ENCODE assay signal across 21 cellular contexts in genomic region chr9:12815895-12816294, GRCh38. TPM values are rescaled to one million over a fixed set of nuclear protein-coding genes. Genes with fewer than 3 reads are reported as not detected.
A peak's percentile ranks its signal among the peaks of the same experiment; 100 is the strongest.
DNase-seq lines count a peak whose midpoint lies in the region; ATAC-seq, FAIRE-seq and TF ChIP-seq lines count a peak whose summit lies in the region.
"Had no signal": no experiment of that assay in that cellular context is flagged by ENCODE, and none has a peak within 500 bp of the region (broad histone marks: within the 10 kb centered on the region; RNA-seq: fewer than 3 reads in every experiment).

No MANE protein-coding gene starts in this region.

- intact Hi-C loops in IMR-90 (cut with micrococcal nuclease) (loop anchor here (2.0 kb wide), 1 partner anchor 65 kb away; no protein-coding TSS in a partner anchor), colonic mucosa (cut with DNase I) (loop anchor here (5.0 to 10.0 kb wide), 2 partner anchors 39 to 91 kb away; partner anchors contain the start of gene LURAP1L), HepG2 (cut with micrococcal nuclease; ENCODE audit: unreplicated experiment) (no loop called here)

- H3K36me3 ChIP-seq in IMR-90 (ENCODE audit: control insufficient read depth, insufficient read depth, low read length) (peaks cover 5% of the 10 kb centered on the region), colonic mucosa (no peaks in the 10 kb centered on the region), HepG2 (replicated peaks in 1 of 2; ENCODE audit: control insufficient read depth in 1 of 2, insufficient read depth in 2 of 2, low read length in 2 of 2) (no peaks in the 10 kb centered on the region), subcutaneous abdominal adipose tissue (ENCODE audit: control insufficient read depth in 5 of 5, insufficient read depth in 5 of 5, low read length in 5 of 5) (no peaks in the 10 kb centered on the region), WERI-Rb-1 (no peaks in the 10 kb centered on the region)
- H3K36me3 ChIP-seq: BLaER1 treated with 17β-estradiol and CSF1 and Interleukin-3, amounts not matched to agents 10 nM and 100 nM; thoracic aorta had no signal

- no peaks in the 10 kb centered on the region for H3K27me3 ChIP-seq in IMR-90 (ENCODE audit: control insufficient read depth, insufficient read depth, low read length)
- H3K27me3 ChIP-seq in colonic mucosa, result no peaks in the 10 kb centered on the region
- H3K27me3 ChIP-seq in HepG2 (ENCODE audit: control insufficient read depth in 1 of 2, insufficient read depth in 2 of 2, low read length in 2 of 2), result no peaks in the 10 kb centered on the region
- no peaks in the 10 kb centered on the region for H3K27me3 ChIP-seq in subcutaneous abdominal adipose tissue (ENCODE audit: control insufficient read depth in 5 of 5, insufficient read depth in 4 of 5, low read length in 5 of 5)
- H3K27me3 ChIP-seq in WERI-Rb-1 (ENCODE audit: insufficient read depth, low read depth, severe bottlenecking), result no peaks in the 10 kb centered on the region
- H3K27me3 ChIP-seq: BLaER1 treated with 17β-estradiol and CSF1 and Interleukin-3, amounts not matched to agents 10 nM and 100 nM had no signal

- peak; percentile 2; the same call in 1 of the 2 replicates for ATAC-seq in IMR-90 (ENCODE audit: low read depth)
- ATAC-seq in HepG2, result no peak
- ATAC-seq in WTC11, result no peak
- ATAC-seq: activated CD8-positive, alpha-beta T cell treated with anti-CD3 and anti-CD28 coated beads, Interleukin-2, amount 10 ng/mL, durations not matched to agents 7 days and 5 days; T-cell had no signal

- CTCF ChIA-PET in IMR-90 (lab: Yijun Ruan, JAX) (interaction anchor here (1.0 kb wide), 1 partner anchor 17 kb away, joined by 3 read pairs; no protein-coding TSS in a partner anchor), HepG2 (lab: Yijun Ruan, JAX; ENCODE audit: low intra/inter-chr PET ratio, low total read pairs) (no interaction called here), WTC11 (lab: Charles Lee) (interaction anchor here (1.6 kb wide), 1 partner anchor 40 kb away, joined by 5 read pairs; no protein-coding TSS in a partner anchor)

- peaks cover 3 to 24% of the 10 kb centered on the region in 2 experiments; a peak in 3 of 4 replicates for H3K79me1 ChIP-seq in IMR-90 (ENCODE audit: low read depth in 1 of 2, low read length in 2 of 2)

- peak overlapping the region; percentile 99 for H4K5ac ChIP-seq in IMR-90 (ENCODE audit: low read depth, low read length)

- no CpG with 5 or more reads among the region's 5 CpGs for WGBS in IMR-90 (ENCODE audit: extremely low coverage in 2 of 2, insufficient read length in 1 of 2), 2 experiments
- 90% methylated on average over 5 of the region's 5 CpGs for WGBS in HepG2 (ENCODE audit: low lambda C conversion rate)

- peak overlapping the region; percentile 94 for H2BK120ac ChIP-seq in IMR-90 (ENCODE audit: low read depth, low read length)

- TF ChIP-seq CTCF in IMR-90 (conservative IDR thresholded peaks at IDR 0.05; ENCODE audit: low read depth, low read length) (no peak), colonic mucosa (IDR thresholded peaks at IDR 0.05) (no peak), HepG2 (CRISPR knock-in tag; IDR thresholded peaks at IDR 0.05) (no peak), WTC11 (IDR thresholded peaks at IDR 0.05) (no peak), WERI-Rb-1 (IDR thresholded peaks at IDR 0.05; ENCODE audit: low read depth, low read length) (no peak)

- H2AFZ ChIP-seq in IMR-90 (replicated peaks; ENCODE audit: low read length, poor library complexity) (no peak overlapping the region), HepG2 (ENCODE audit: low read length) (no peak overlapping the region)

- H2AK5ac ChIP-seq in IMR-90 (ENCODE audit: low read depth, low read length), result peak overlapping the region; percentile 65; the same call in 1 of the 2 replicates

- no peaks in the 10 kb centered on the region for H3K27me3 Mint-ChIP-seq in WTC11 (ENCODE audit: low read depth)
- H3K27me3 Mint-ChIP-seq: IgD-negative memory B cell, T-cell had no signal

- H3K9me1 ChIP-seq in IMR-90 (ENCODE audit: insufficient read depth, low read length), result peaks cover 6% of the 10 kb centered on the region; the same call in 1 of the 2 replicates

- H3K4me2 ChIP-seq in IMR-90 (ENCODE audit: low read depth, low read length) (peak overlapping the region; percentile 46), HepG2 (ENCODE audit: low read depth, low read length) (no peak overlapping the region)
- H3K4me2 ChIP-seq: BLaER1 treated with 17β-estradiol and CSF1 and Interleukin-3, amounts not matched to agents 10 nM and 100 nM had no signal

- peak overlapping the region; percentile 82; the same call in 1 of the 2 replicates for H3K4ac ChIP-seq in IMR-90 (ENCODE audit: low read depth, low read length)

- H3K9ac ChIP-seq in IMR-90 (ENCODE audit: low read depth, low read length), result no peak overlapping the region
- H3K9ac ChIP-seq in colonic mucosa (ENCODE audit: low read depth in 2 of 2, low read length in 2 of 2), result no peak overlapping the region
- H3K9ac ChIP-seq in HepG2 (ENCODE audit: insufficient read depth, low read depth, low read length), result 0 out of 2 replicates have a peak overlapping the region, but pooled peaks have one; percentile 55
- no peak overlapping the region for H3K9ac ChIP-seq in subcutaneous abdominal adipose tissue (ENCODE audit: low read length in 5 of 5)
- H3K9ac ChIP-seq: BLaER1 treated with 17β-estradiol and CSF1 and Interleukin-3, amounts not matched to agents 10 nM and 100 nM had no signal

- H3K9me3 ChIP-seq in IMR-90 (ENCODE audit: control insufficient read depth, insufficient read depth, low read length), result peaks cover 3% of the 10 kb centered on the region; the same call in 1 of the 2 replicates
- H3K9me3 ChIP-seq in colonic mucosa, result no peaks in the 10 kb centered on the region
- H3K9me3 ChIP-seq in HepG2 (ENCODE audit: low read length), result no peaks in the 10 kb centered on the region
- H3K9me3 ChIP-seq in subcutaneous abdominal adipose tissue (ENCODE audit: control insufficient read depth in 5 of 5, low read length in 5 of 5), result no peaks in the 10 kb centered on the region
- no peaks in the 10 kb centered on the region for H3K9me3 ChIP-seq in WERI-Rb-1 (ENCODE audit: severe bottlenecking)
- H3K9me3 ChIP-seq: BLaER1 treated with 17β-estradiol and CSF1 and Interleukin-3, amounts not matched to agents 10 nM and 100 nM; thoracic aorta had no signal

- H3K4me1 ChIP-seq in IMR-90 (ENCODE audit: control insufficient read depth, insufficient read depth, low read length), result peaks cover 20% of the 10 kb centered on the region
- H3K4me1 ChIP-seq in colonic mucosa, result peaks cover 10% of the 10 kb centered on the region
- peaks cover 66% of the 10 kb centered on the region for H3K4me1 ChIP-seq in HepG2 (ENCODE audit: insufficient read depth, low read length)
- H3K4me1 ChIP-seq in subcutaneous abdominal adipose tissue (ENCODE audit: control insufficient read depth in 5 of 5, insufficient read depth in 5 of 5, low read length in 5 of 5), result peaks cover 4 to 34% (median 29%) of the 10 kb centered on the region in 5 donors

- H3K27ac ChIP-seq in IMR-90 (ENCODE audit: insufficient read depth, low read length) (peak overlapping the region; percentile 87; the same call in 1 of the 2 replicates), colonic mucosa (peak overlapping the region; percentile 77), HepG2 (ENCODE audit: extremely low read length, insufficient read depth, low read length) (peak overlapping the region; percentile 68), subcutaneous abdominal adipose tissue (ENCODE audit: low read depth, low read length) (peak overlapping the region; percentile 90), WERI-Rb-1 (no peak overlapping the region)
- H3K27ac ChIP-seq: BLaER1 treated with 17β-estradiol and CSF1 and Interleukin-3, amounts not matched to agents 10 nM and 100 nM had no signal

- POLR2A ChIA-PET in IMR-90 (lab: Charles Lee; ENCODE audit: unreplicated experiment), result interaction anchor here (0.6 to 1.9 kb wide), 2 partner anchors 22 to 40 kb away, joined by 3 to 13 read pairs; no protein-coding TSS in a partner anchor
- POLR2A ChIA-PET in HepG2 (lab: Yijun Ruan, JAX), result interaction anchor here (1.4 to 7.1 kb wide), 3 partner anchors 31 to 95 kb away, joined by 3 to 342 read pairs (median 97); partner anchors contain the start of gene LURAP1L
- POLR2A ChIA-PET in WTC11 (lab: Charles Lee), result interaction anchor here (0.8 kb wide), 1 partner anchor 149 kb away, joined by 3 read pairs; no protein-coding TSS in a partner anchor

- peak overlapping the region; percentile 14; the same call in 1 of the 2 replicates for H3K23ac ChIP-seq in IMR-90 (ENCODE audit: low read depth, low read length)

- peak overlapping the region; percentile 94 for H2BK20ac ChIP-seq in IMR-90 (ENCODE audit: low read depth, low read length)

- H2AK9ac ChIP-seq in IMR-90 (replicated peaks; ENCODE audit: low read depth, low read length, poor library complexity), result no peak overlapping the region

- H4K20me1 ChIP-seq in IMR-90 (ENCODE audit: insufficient read depth, low read length) (no peaks in the 10 kb centered on the region), HepG2 (ENCODE audit: insufficient read depth, low read length) (no peaks in the 10 kb centered on the region)
- H4K20me1 ChIP-seq: BLaER1 treated with 17β-estradiol and CSF1 and Interleukin-3, amounts not matched to agents 10 nM and 100 nM had no signal

- H2BK15ac ChIP-seq in IMR-90 (ENCODE audit: low read depth, low read length), result peak overlapping the region; percentile 94

- H3K18ac ChIP-seq in IMR-90 (ENCODE audit: low read depth, low read length), result peak overlapping the region; percentile 99

- peak in 1 of 2 experiments; percentile 10; a peak in 1 of 4 replicates for TF ChIP-seq EP300 in HepG2 (IDR thresholded peaks at IDR 0.05; ENCODE audit: low read depth in 2 of 2, low read length in 2 of 2)
- no peak for TF ChIP-seq EP300 in HepG2 (CRISPR knock-in tag; IDR thresholded peaks at IDR 0.05; ENCODE audit: borderline replicate concordance)

- no peak overlapping the region for H3K4me3 ChIP-seq in IMR-90 (ENCODE audit: insufficient read depth, low read depth, low read length)
- no peak overlapping the region for H3K4me3 ChIP-seq in colonic mucosa
- no peak overlapping the region for H3K4me3 ChIP-seq in HepG2 (replicated peaks in 1 of 3; ENCODE audit: insufficient read depth in 1 of 3, low read depth in 2 of 3, low read length in 3 of 3)
- no peak overlapping the region for H3K4me3 ChIP-seq in subcutaneous abdominal adipose tissue (ENCODE audit: low read depth in 1 of 5, low read length in 5 of 5)
- H3K4me3 ChIP-seq in WERI-Rb-1 (ENCODE audit: low read depth, low read length), result no peak overlapping the region
- H3K4me3 ChIP-seq: BLaER1 treated with 17β-estradiol and CSF1 and Interleukin-3, amounts not matched to agents 10 nM and 100 nM; thoracic aorta had no signal

- peaks cover 13% of the 10 kb centered on the region for H3K79me2 ChIP-seq in HepG2 (ENCODE audit: insufficient read depth, low read length)

- no peak for FAIRE-seq in HepG2 (lab: Jason Lieb, UNC)
- FAIRE-seq: colon had no signal

- H3K4me1 Mint-ChIP-seq in WTC11, result peaks cover 9% of the 10 kb centered on the region; the same call in 1 of the 2 replicates
- H3K4me1 Mint-ChIP-seq: IgD-negative memory B cell had no signal

- TF ChIP-seq RAD21 in IMR-90 (IDR thresholded peaks at IDR 0.05; ENCODE audit: low read length) (no peak), HepG2 (CRISPR knock-in tag; IDR thresholded peaks at IDR 0.05) (no peak)

- H4K91ac ChIP-seq in IMR-90 (ENCODE audit: insufficient read depth, low read depth, low read length), result peak overlapping the region; percentile 94

- in situ Hi-C loops in IMR-90 (cut with MboI; ENCODE audit: low sequenced_read_pairs) (no loop called here), HepG2 (cut with HindIII; ENCODE audit: extremely low pct_ligation_motif_present, low pct_unique_long_range_greater_than_20kb) (loop anchor here (5.0 kb wide), 2 partner anchors 39 to 94 kb away; partner anchors contain the start of gene LURAP1L)

- peak overlapping the region; percentile 97 for H2BK5ac ChIP-seq in IMR-90 (ENCODE audit: low read depth, low read length, poor library complexity, severe bottlenecking)

- no peak overlapping the region for H3K4me3 Mint-ChIP-seq in WTC11
- H3K4me3 Mint-ChIP-seq: activated CD8-positive, alpha-beta T cell treated with anti-CD3 and anti-CD28 coated beads, Interleukin-2, amount 10 ng/mL, durations not matched to agents 7 days and 5 days; IgD-negative memory B cell; T-cell had no signal

- H3K14ac ChIP-seq in IMR-90 (replicated peaks; ENCODE audit: low read depth, low read length), result peak overlapping the region; percentile 72

- peak overlapping the region; percentile 62 to 80 for H4K8ac ChIP-seq in IMR-90 (ENCODE audit: low read depth in 2 of 2, low read length in 2 of 2)

- BruUV-seq in IMR-90 (replicated peaks; lab: Mats Ljungman, UMichigan) (no TSS peak), HepG2 (replicated peaks; lab: Mats Ljungman, UMichigan) (no TSS peak)

- TF ChIP-seq POLR2A in IMR-90 (IDR thresholded peaks at IDR 0.05; ENCODE audit: low read depth, low read length) (no peak), HepG2 (IDR thresholded peaks at IDR 0.05; ENCODE audit: insufficient read depth in 1 of 2, low read depth in 2 of 2, low read length in 2 of 2) (no peak)

- no peak overlapping the region for H3K27ac Mint-ChIP-seq in WTC11
- H3K27ac Mint-ChIP-seq: activated CD8-positive, alpha-beta T cell treated with anti-CD3 and anti-CD28 coated beads, Interleukin-2, amount 10 ng/mL, durations not matched to agents 7 days and 5 days; activated T-helper 2 cell treated with anti-CD3 and anti-CD28 coated beads, Interferon-gamma antibody, Interleukin-2, Interleukin-4, amounts not matched to agents 10 μg/mL and 5 μg/mL and 100 μg/mL, durations not matched to agents 14 hours and 24 hours and 36 hours; IgD-negative memory B cell; T-cell had no signal

- no peak overlapping the region for H3K56ac ChIP-seq in IMR-90 (ENCODE audit: extremely low read depth, insufficient read depth, low read length)

- peak; percentile 74 for DNase-seq in IMR-90
- no peak for DNase-seq in colonic mucosa
- DNase-seq in HepG2 (ENCODE audit: low spot score), result no peak
- no peak for DNase-seq in NCI-H146 treated with DMSO at 0.1 percent for 48 hours (lab: John Stamatoyannopoulos, UW; ENCODE audit: unreplicated experiment)
- DNase-seq in superior temporal gyrus (ENCODE audit: extremely low spot score), result no peak
- no peak for DNase-seq in WTC11 (ENCODE audit: low spot score)
- DNase-seq in WERI-Rb-1, result no peak
- DNase-seq: activated CD8-positive, alpha-beta T cell treated with anti-CD3 and anti-CD28 coated beads, Interleukin-2, amount 10 ng/mL, durations not matched to agents 7 days and 5 days; amniotic stem cell; hippocampal formation; NCI-H748 treated with DMSO at 0.1 percent for 48 hours; nucleus accumbens; RPMI8226; stimulated activated CD4-positive, alpha-beta T cell treated with anti-CD3 and anti-CD28 coated beads, Interleukin-4, amount 100 ng/mL, for 24 hours; T-cell had no signal

- H3K36me3 Mint-ChIP-seq in WTC11, result no peaks in the 10 kb centered on the region
- H3K36me3 Mint-ChIP-seq: IgD-negative memory B cell, T-cell had no signal

- H3K9me3 Mint-ChIP-seq in WTC11, result no peaks in the 10 kb centered on the region

- dilution Hi-C loops in IMR-90 (cut with HindIII; ENCODE audit: low sequenced_read_pairs, unreplicated experiment), result no loop called here

RNA-seq across cellular contexts. Expression of gene LURAP1L, which starts 41.1 kb away (rescaled TPM):
- 6.1 and 7.2 TPM in 2 replicates for total RNA-seq in IMR-90 (2012; rRNA removed)
- 8.7 and 10.6 TPM in 2 replicates for polyA plus RNA-seq in IMR-90 (2012; rRNA removed)
- polyA plus RNA-seq in IMR-90 (2012; cell fraction: cytosol; rRNA removed), result 8.5 and 11.1 TPM in 2 replicates
- 9.1 and 21.8 TPM in 2 replicates for polyA plus RNA-seq in IMR-90 (2012; cell fraction: nucleus; rRNA removed; ENCODE audit: low replicate concordance)
- 10 to 100 TPM; 19.3 to 42.5 TPM for total RNA-seq in colonic mucosa
- 6.5 and 6.7 TPM in 2 replicates for total RNA-seq in HepG2 (2016; rRNA removed; fragmentation: Illumina TruSeq; extraction: Trizol)
- total RNA-seq in HepG2 (2016; cell fraction: cytosol; rRNA removed; fragmentation: Illumina TruSeq; extraction: Trizol; ENCODE audit: low read depth), result 1.7 and 2.1 TPM in 2 replicates
- total RNA-seq in HepG2 (2016; cell fraction: insoluble cytoplasmic fraction; rRNA removed; fragmentation: Illumina TruSeq; extraction: Trizol), result 6.2 and 7.1 TPM in 2 replicates
- 4.6 and 5.0 TPM in 2 replicates for total RNA-seq in HepG2 (2016; cell fraction: membrane; rRNA removed; fragmentation: Illumina TruSeq; extraction: Trizol)
- total RNA-seq in HepG2 (2016; cell fraction: nucleus; rRNA removed; fragmentation: Illumina TruSeq; extraction: Trizol), result 10.9 and 12.5 TPM in 2 replicates
- 16.6 and 20.6 TPM in 2 replicates for polyA plus RNA-seq in HepG2 (2011; rRNA removed)
- 13.0 and 19.1 TPM in 2 replicates for polyA plus RNA-seq in HepG2 (2011; cell fraction: cytosol; rRNA removed)
- 15.2 and 19.1 TPM in 2 replicates for polyA plus RNA-seq in HepG2 (2011; cell fraction: nucleus; rRNA removed)
- 18.4 and 22.0 TPM in 2 replicates for polyA plus RNA-seq in HepG2 (2012)
- 1.7 and 2.0 TPM in 2 replicates for polyA plus RNA-seq in HepG2 (2016; cell fraction: cytosol; fragmentation: Illumina TruSeq; extraction: Trizol; ENCODE audit: low read depth)
- 8.2 and 9.1 TPM in 2 replicates for polyA plus RNA-seq in HepG2 (2016; cell fraction: insoluble cytoplasmic fraction; fragmentation: Illumina TruSeq; extraction: Trizol; ENCODE audit: low read depth)
- 3.9 and 4.5 TPM in 2 replicates for polyA plus RNA-seq in HepG2 (2016; cell fraction: membrane; fragmentation: Illumina TruSeq; extraction: Trizol; ENCODE audit: low read depth)
- 9.3 and 12.2 TPM in 2 replicates for polyA plus RNA-seq in HepG2 (2016; cell fraction: nucleus; fragmentation: Illumina TruSeq; extraction: Trizol; ENCODE audit: insufficient read depth, low read depth)
- 9.5 and 19.8 TPM in 2 replicates for polyA minus RNA-seq in HepG2 (2011; rRNA and poly(A)+ RNA removed; ENCODE audit: low replicate concordance)
- 10.3 TPM in 2 replicates for polyA minus RNA-seq in HepG2 (2011; cell fraction: cytosol; rRNA and poly(A)+ RNA removed)
- polyA minus RNA-seq in HepG2 (2011; cell fraction: nucleus; rRNA and poly(A)+ RNA removed), result 44.4 and 63.9 TPM in 2 replicates
- total RNA-seq in WTC11 (2021), result 1.2 to 1.7 TPM (median 1.3 TPM) in 3 replicates
- total RNA-seq: activated CD8-positive, alpha-beta T cell treated with anti-CD3 and anti-CD28 coated beads, Interleukin-2, amount 10 ng/mL, durations not matched to agents 7 days and 5 days; activated T-helper 2 cell treated with anti-CD3 and anti-CD28 coated beads, Interferon-gamma antibody, Interleukin-2, Interleukin-4, amounts not matched to agents 10 μg/mL and 5 μg/mL and 100 μg/mL, durations not matched to agents 14 hours and 24 hours and 36 hours; T-cell had no signal
- polyA plus RNA-seq: IgD-negative memory B cell had no signal
